In genomic region chr6:167856999-167857660, GRCh38 we compare ENCODE assay signal across 10 cellular contexts. TPM values are rescaled to one million over a fixed set of nuclear protein-coding genes. Genes with fewer than 3 reads are reported as not detected.
DNase-seq lines count a peak whose midpoint lies in the region; ATAC-seq and TF ChIP-seq lines count a peak whose summit lies in the region.
"Had no signal": no experiment of that assay in that cellular context is flagged by ENCODE, and none has a peak within 500 bp of the region (broad histone marks: within the 10 kb centered on the region; RNA-seq: fewer than 3 reads in every experiment).

No MANE protein-coding gene starts in this region.

- peaks cover 7% of the 10 kb centered on the region for H3K36me3 Mint-ChIP-seq in mesothelial cell of epicardium

- no peak for ATAC-seq in HG03159 (IDR thresholded peaks at IDR 0.05; ENCODE audit: unreplicated experiment)

- no peaks in the 10 kb centered on the region for H3K36me3 ChIP-seq in HUES64 (ENCODE audit: insufficient read depth, low read length)
- H3K36me3 ChIP-seq: ovary had no signal

- peak overlapping the region; percentile 97 for H3K27ac Mint-ChIP-seq in mesothelial cell of epicardium

- 0 out of 2 replicates have a peak overlapping the region, but pooled peaks have one; percentile 38 for H3K27ac ChIP-seq in HUES64 (ENCODE audit: low read depth, low read length)
- H3K27ac ChIP-seq: ovary had no signal

- no peaks in the 10 kb centered on the region for H3K27me3 ChIP-seq in HUES64 (ENCODE audit: insufficient read depth, low read length)
- H3K27me3 ChIP-seq: ovary had no signal

- DNase-seq in GM12865 (ENCODE audit: low read depth) = peak; percentile 41
- DNase-seq in dermis blood vessel endothelial cell = peak; percentile 56
- DNase-seq in mesothelial cell of epicardium (ENCODE audit: low spot score in 2 of 2, unreplicated experiment in 2 of 2) = no peak
- DNase-seq in superior temporal gyrus (ENCODE audit: extremely low spot score) = no peak
- no peak for DNase-seq in NCI-H1105 (lab: John Stamatoyannopoulos, UW)
- no peak for DNase-seq in KG1 (lab: John Stamatoyannopoulos, UW)
- DNase-seq: DND-41, ovary had no signal

- peaks cover 84% of the 10 kb centered on the region for H3K4me1 ChIP-seq in HUES64 (ENCODE audit: insufficient read depth, low read length)

- WGBS in HUES64 = 29% methylated on average over 4 of the region's 5 CpGs

- H3K4me3 Mint-ChIP-seq in mesothelial cell of epicardium = no peak overlapping the region

- H3K9me3 ChIP-seq in HUES64 (ENCODE audit: insufficient read depth, low read depth, low read length) = no peaks in the 10 kb centered on the region
- H3K9me3 ChIP-seq: ovary had no signal

- H3K27me3 Mint-ChIP-seq in mesothelial cell of epicardium (ENCODE audit: low read depth) = no peaks in the 10 kb centered on the region

- H3K9me3 Mint-ChIP-seq in mesothelial cell of epicardium = peaks cover 7% of the 10 kb centered on the region

- H3K4me3 ChIP-seq in GM12865 (ENCODE audit: low read depth, low read length) (no peak overlapping the region), HUES64 (ENCODE audit: low read length) (no peak overlapping the region)
- H3K4me3 ChIP-seq: ovary had no signal

- H3K4me1 Mint-ChIP-seq in mesothelial cell of epicardium = peaks cover 70% of the 10 kb centered on the region

- TF ChIP-seq CTCF in GM12865 (IDR thresholded peaks at IDR 0.05; ENCODE audit: insufficient read depth, low read depth, low read length, missing control alignments) (no peak), mesothelial cell of epicardium (IDR thresholded peaks at IDR 0.05; ENCODE audit: unreplicated experiment) (no peak)

- H3K9ac ChIP-seq in HUES64 (ENCODE audit: low read depth, low read length) = no peak overlapping the region

RNA-seq across cellular contexts. Expression of gene AFDN, which starts 30.4 kb away (rescaled TPM):
- 82.8 TPM for polyA plus RNA-seq in HUES64 (2013, experiment 1 of 2)
- polyA plus RNA-seq in HUES64 (2013, experiment 2 of 2) = 90.8 TPM
- total RNA-seq in dermis blood vessel endothelial cell (166 and 169 TPM in 2 replicates), mesothelial cell of epicardium (280 to 284 TPM (median 282 TPM) in 3 replicates)

Comparison
In these comparisons a context has a peak if more than half of its experiments do, and no peak if none do; other contexts are left out.
1. DNase-seq: peak in GM12865 (single experiment) and dermis blood vessel endothelial cell (single experiment); none in mesothelial cell of epicardium (0 of 2), superior temporal gyrus (single experiment), NCI-H1105 (single experiment) and KG1 (single experiment).